Comparison of ENCODE assay signal across 9 cellular contexts in the genomic region with DNA sequence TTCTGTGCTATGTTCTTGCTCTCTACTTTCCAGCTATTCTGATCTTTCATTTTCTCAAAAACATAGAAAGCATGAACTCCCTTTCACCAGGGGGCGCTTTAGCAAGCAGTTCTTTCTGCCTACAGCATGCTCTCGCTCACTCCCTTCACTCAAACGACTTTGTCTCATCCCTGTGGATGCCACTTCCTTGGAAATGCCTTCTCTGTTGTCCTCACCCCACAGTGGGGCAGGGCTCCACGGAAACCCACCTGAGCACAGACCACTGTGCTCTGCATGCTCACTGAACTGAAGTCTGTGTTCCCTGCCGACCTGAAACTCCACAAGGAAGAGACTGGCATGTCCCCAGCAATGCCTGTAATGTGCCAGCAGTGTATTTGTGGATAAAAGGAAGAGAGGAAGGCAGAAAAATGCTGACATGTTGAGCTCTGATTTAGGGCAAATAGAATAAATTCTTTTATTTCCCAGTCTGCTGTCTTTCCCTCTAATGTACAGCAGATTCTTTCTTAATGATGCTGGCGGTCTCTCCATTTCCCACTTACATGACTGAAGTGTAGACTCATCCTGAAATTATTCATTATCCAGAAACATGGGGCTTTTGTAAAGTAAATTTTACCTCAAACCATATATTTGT. TPM values are rescaled to one million over a fixed set of nuclear protein-coding genes. Genes with fewer than 3 reads are reported as not detected.
A peak's percentile ranks its signal among the peaks of the same experiment; 100 is the strongest.
DNase-seq lines count a peak whose midpoint lies in the region; ATAC-seq and TF ChIP-seq lines count a peak whose summit lies in the region.
"Had no signal": no experiment of that assay in that cellular context is flagged by ENCODE, and none has a peak within 500 bp of the region (broad histone marks: within the 10 kb centered on the region; RNA-seq: fewer than 3 reads in every experiment).

No MANE protein-coding gene starts in this region.

- H3K27me3 Mint-ChIP-seq in endodermal cell (ENCODE audit: insufficient read depth), result peaks cover 6% of the 10 kb centered on the region

- H3K9me3 Mint-ChIP-seq in endodermal cell, result peaks cover 6% of the 10 kb centered on the region
- H3K9me3 Mint-ChIP-seq: activated B cell treated with CpG ODN at 0.5 μM for 24 hours had no signal

- peaks cover 19% of the 10 kb centered on the region for H3K27me3 ChIP-seq in RWPE2 (ENCODE audit: insufficient read depth, poor library complexity, severe bottlenecking)
- H3K27me3 ChIP-seq in endodermal cell (ENCODE audit: control insufficient read depth, insufficient read depth, low read length, poor library complexity, severe bottlenecking), result no peaks in the 10 kb centered on the region
- no peaks in the 10 kb centered on the region for H3K27me3 ChIP-seq in muscle layer of colon (ENCODE audit: control insufficient read depth in 1 of 2, insufficient read depth in 2 of 2, low read length in 2 of 2)

- peak; percentile 89 for DNase-seq in DMS 273 (lab: John Stamatoyannopoulos, UW; ENCODE audit: unreplicated experiment)
- no peak for DNase-seq in RWPE2 (ENCODE audit: low spot score)
- DNase-seq in endodermal cell, result peak; percentile 92
- DNase-seq in NCI-H446 (lab: John Stamatoyannopoulos, UW), result no peak
- no peak for DNase-seq in activated naive CD4-positive, alpha-beta T cell treated with anti-CD3 and anti-CD28 coated beads, Interleukin-2, amount 50 U/mL, for 16 hours
- DNase-seq: activated B cell treated with CpG ODN at 0.5 μM for 24 hours had no signal

- H3K4me3 ChIP-seq in HEK293 (ENCODE audit: low read depth, low read length) (peak overlapping the region; percentile 5; the same call in 1 of the 2 replicates), RWPE2 (ENCODE audit: severe bottlenecking) (no peak overlapping the region), endodermal cell (ENCODE audit: low read length) (no peak overlapping the region), muscle layer of colon (ENCODE audit: low read depth in 1 of 2, low read length in 2 of 2) (peak overlapping the region in 1 of 2 donors; percentile 36)

- H3K27ac Mint-ChIP-seq in endodermal cell, result peak overlapping the region; percentile 83
- H3K27ac Mint-ChIP-seq: activated B cell treated with CpG ODN at 0.5 μM for 24 hours had no signal

- H3K4me1 Mint-ChIP-seq in endodermal cell, result peaks cover 50% of the 10 kb centered on the region

- H3K4me1 ChIP-seq in HEK293 (ENCODE audit: control insufficient read depth, insufficient read depth, low read length) (no peaks in the 10 kb centered on the region), RWPE2 (ENCODE audit: insufficient read depth, poor library complexity, severe bottlenecking) (peaks cover 2% of the 10 kb centered on the region), endodermal cell (ENCODE audit: control insufficient read depth, insufficient read depth, low read length) (peaks cover 13% of the 10 kb centered on the region), muscle layer of colon (ENCODE audit: insufficient read depth, low read length) (peaks cover 15% of the 10 kb centered on the region)

- H3K36me3 ChIP-seq in HEK293 (ENCODE audit: control insufficient read depth in 2 of 2, insufficient read depth in 1 of 2, low read length in 2 of 2) (no peaks in the 10 kb centered on the region), RWPE2 (ENCODE audit: low read depth) (no peaks in the 10 kb centered on the region), endodermal cell (ENCODE audit: control insufficient read depth, insufficient read depth, low read length) (no peaks in the 10 kb centered on the region), muscle layer of colon (ENCODE audit: insufficient read depth, low read length) (no peaks in the 10 kb centered on the region)

- H3K27ac ChIP-seq in HEK293 (ENCODE audit: extremely low read depth, low read depth, low read length) (no peak overlapping the region), RWPE2 (ENCODE audit: poor library complexity, severe bottlenecking) (no peak overlapping the region), endodermal cell (ENCODE audit: low read depth, low read length) (no peak overlapping the region), muscle layer of colon (ENCODE audit: low read depth, low read length) (peak overlapping the region; percentile 1)

- H3K9me3 ChIP-seq in HEK293 (ENCODE audit: control insufficient read depth, insufficient read depth, low read depth, low read length), result no peaks in the 10 kb centered on the region
- H3K9me3 ChIP-seq in RWPE2 (ENCODE audit: severe bottlenecking), result no peaks in the 10 kb centered on the region
- peaks cover 14% of the 10 kb centered on the region for H3K9me3 ChIP-seq in endodermal cell (ENCODE audit: control insufficient read depth, low read length)
- H3K9me3 ChIP-seq in muscle layer of colon (ENCODE audit: low read length), result no peaks in the 10 kb centered on the region

- ATAC-seq in RWPE2 (ENCODE audit: low read depth), result peak; percentile 13; the same call in 1 of the 3 replicates
- ATAC-seq in activated CD4-positive, CD25-positive, alpha-beta regulatory T cell treated with anti-CD3 and anti-CD28 coated beads, Interleukin-2, amount 50 U/mL, for 24 hours, result no peak

- H3K9ac ChIP-seq in endodermal cell (ENCODE audit: extremely low read depth, low read length, poor library complexity, severe bottlenecking), result no peak overlapping the region
- no peak overlapping the region for H3K9ac ChIP-seq in muscle layer of colon (ENCODE audit: low read length)

- POLR2A ChIA-PET in HEK293 (lab: Yijun Ruan, JAX), result interaction anchor here (0.6 to 0.9 kb wide), 2 partner anchors 9 to 640 kb away, joined by 3 read pairs; no protein-coding TSS in a partner anchor

- H3K36me3 Mint-ChIP-seq in endodermal cell (ENCODE audit: low read depth), result no peaks in the 10 kb centered on the region

- 17 to 34% methylated on average over 5 to 6 of the region's 6 CpGs for WGBS in endodermal cell (ENCODE audit: insufficient coverage in 1 of 2, insufficient read length in 1 of 2), 2 experiments

- H3K4me3 Mint-ChIP-seq in endodermal cell, result no peak overlapping the region
- H3K4me3 Mint-ChIP-seq: activated B cell treated with CpG ODN at 0.5 μM for 24 hours had no signal

- no peak; the same call in 1 of the 2 replicates for TF ChIP-seq CTCF in HEK293 (tag by site-specific recombination; IDR thresholded peaks at IDR 0.05)
- peak; percentile 70 for TF ChIP-seq CTCF in RWPE2 (IDR thresholded peaks at IDR 0.05; ENCODE audit: poor library complexity, severe bottlenecking)
- peak; percentile 92 for TF ChIP-seq CTCF in endodermal cell (conservative IDR thresholded peaks at IDR 0.05)

- CTCF ChIA-PET in HEK293 (lab: Yijun Ruan, JAX), result interaction anchor here (0.6 to 8.3 kb wide), 49 partner anchors 9 to 1021 kb away, joined by 3 to 166 read pairs (median 4); no protein-coding TSS in a partner anchor

TF ChIP-seq in HEK293, 187 proteins besides CTCF, POLR2A, EP300 and RAD21 (continues in another document):
- no peak for TF ChIP-seq ZNF776 (tag by site-specific recombination; IDR thresholded peaks at IDR 0.05; ENCODE audit: borderline replicate concordance)
- TF ChIP-seq, protein P1, sequence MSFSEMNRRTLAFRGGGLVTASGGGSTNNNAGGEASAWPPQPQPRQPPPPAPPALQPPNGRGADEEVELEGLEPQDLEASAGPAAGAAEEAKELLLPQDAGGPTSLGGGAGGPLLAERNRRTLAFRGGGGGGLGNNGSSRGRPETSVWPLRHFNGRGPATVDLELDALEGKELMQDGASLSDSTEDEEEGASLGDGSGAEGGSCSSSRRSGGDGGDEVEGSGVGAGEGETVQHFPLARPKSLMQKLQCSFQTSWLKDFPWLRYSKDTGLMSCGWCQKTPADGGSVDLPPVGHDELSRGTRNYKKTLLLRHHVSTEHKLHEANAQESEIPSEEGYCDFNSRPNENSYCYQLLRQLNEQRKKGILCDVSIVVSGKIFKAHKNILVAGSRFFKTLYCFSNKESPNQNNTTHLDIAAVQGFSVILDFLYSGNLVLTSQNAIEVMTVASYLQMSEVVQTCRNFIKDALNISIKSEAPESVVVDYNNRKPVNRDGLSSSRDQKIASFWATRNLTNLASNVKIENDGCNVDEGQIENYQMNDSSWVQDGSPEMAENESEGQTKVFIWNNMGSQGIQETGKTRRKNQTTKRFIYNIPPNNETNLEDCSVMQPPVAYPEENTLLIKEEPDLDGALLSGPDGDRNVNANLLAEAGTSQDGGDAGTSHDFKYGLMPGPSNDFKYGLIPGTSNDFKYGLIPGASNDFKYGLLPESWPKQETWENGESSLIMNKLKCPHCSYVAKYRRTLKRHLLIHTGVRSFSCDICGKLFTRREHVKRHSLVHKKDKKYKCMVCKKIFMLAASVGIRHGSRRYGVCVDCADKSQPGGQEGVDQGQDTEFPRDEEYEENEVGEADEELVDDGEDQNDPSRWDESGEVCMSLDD (tag by site-specific recombination; IDR thresholded peaks at IDR 0.05), result no peak
- TF ChIP-seq ZBTB17 (tag by site-specific recombination; IDR thresholded peaks at IDR 0.05), result peak; percentile 37; the same call in 1 of the 2 replicates
- TF ChIP-seq ZNF654 (tag by site-specific recombination; IDR thresholded peaks at IDR 0.05; ENCODE audit: low read depth), result peak; percentile 20; the same call in 1 of the 2 replicates
- TF ChIP-seq, protein P2, sequence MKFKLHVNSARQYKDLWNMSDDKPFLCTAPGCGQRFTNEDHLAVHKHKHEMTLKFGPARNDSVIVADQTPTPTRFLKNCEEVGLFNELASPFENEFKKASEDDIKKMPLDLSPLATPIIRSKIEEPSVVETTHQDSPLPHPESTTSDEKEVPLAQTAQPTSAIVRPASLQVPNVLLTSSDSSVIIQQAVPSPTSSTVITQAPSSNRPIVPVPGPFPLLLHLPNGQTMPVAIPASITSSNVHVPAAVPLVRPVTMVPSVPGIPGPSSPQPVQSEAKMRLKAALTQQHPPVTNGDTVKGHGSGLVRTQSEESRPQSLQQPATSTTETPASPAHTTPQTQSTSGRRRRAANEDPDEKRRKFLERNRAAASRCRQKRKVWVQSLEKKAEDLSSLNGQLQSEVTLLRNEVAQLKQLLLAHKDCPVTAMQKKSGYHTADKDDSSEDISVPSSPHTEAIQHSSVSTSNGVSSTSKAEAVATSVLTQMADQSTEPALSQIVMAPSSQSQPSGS (tag by site-specific recombination; IDR thresholded peaks at IDR 0.05; ENCODE audit: low read depth), result no peak
- no peak for TF ChIP-seq ZNF600 (tag by site-specific recombination; IDR thresholded peaks at IDR 0.05)
- TF ChIP-seq GLI4 (tag by site-specific recombination; IDR thresholded peaks at IDR 0.05), result no peak
- peak; percentile 88 for TF ChIP-seq PRDM1 (tag by site-specific recombination; IDR thresholded peaks at IDR 0.05)
- TF ChIP-seq EGR2 (tag by site-specific recombination; IDR thresholded peaks at IDR 0.05; ENCODE audit: low read depth), result no peak
- TF ChIP-seq ZNF416 (tag by site-specific recombination; IDR thresholded peaks at IDR 0.05), result no peak
- no peak for TF ChIP-seq ZNF791 (tag by site-specific recombination; IDR thresholded peaks at IDR 0.05)

RNA-seq across cellular contexts. Expression of a gene that starts 4.9 kb away (rescaled TPM):
- total RNA-seq in endodermal cell, result 100 to 1,000 TPM; 104 to 160 TPM
- polyA plus RNA-seq in endodermal cell (2013, experiment 1 of 2), result 39.8 TPM
- polyA plus RNA-seq in endodermal cell (2013, experiment 2 of 2), result 40.9 TPM
- total RNA-seq: activated B cell treated with CpG ODN at 0.5 μM for 24 hours had no signal

Comparison
In these comparisons a context has a peak if more than half of its experiments do, and no peak if none do; other contexts are left out.
1. DNase-seq: peak in DMS 273 (single experiment) and endodermal cell (single experiment); none in RWPE2 (single experiment), NCI-H446 (0 of 2) and activated naive CD4-positive, alpha-beta T cell treated with anti-CD3 and anti-CD28 coated beads, Interleukin-2, amount 50 U/mL, for 16 hours (single experiment).